In genomic region chr3:129339186-129339585, GRCh38 we compare ENCODE assay signal across 2 cellular contexts.
DNase-seq lines count a peak whose midpoint lies in the region; FAIRE-seq and TF ChIP-seq lines count a peak whose summit lies in the region.
"Not testable (repeated sequence)": the region's sequence is repeated elsewhere in the genome, so short reads cannot be mapped to it uniquely, and the experiment has no call there.

No MANE protein-coding gene starts in this region.

- H3K9me3 Mint-ChIP-seq in CD14-positive monocyte, result peaks cover 0 to 11% (median 3%) of the 10 kb centered on the region in 7 donors

- H3K4me3 Mint-ChIP-seq in CD14-positive monocyte, result not testable (repeated sequence)

- not testable (repeated sequence) for H3K4me3 ChIP-seq in kidney (ENCODE audit: low read length in 2 of 2)

- H3K36me3 Mint-ChIP-seq in CD14-positive monocyte, result not testable (repeated sequence)

- H3K9me3 ChIP-seq in kidney (ENCODE audit: control insufficient read depth in 1 of 2, low read length in 2 of 2), result not testable (repeated sequence)

- intact Hi-C loops in CD14-positive monocyte (cut with micrococcal nuclease); kidney (cut with DNase I): not testable (repeated sequence)

- FAIRE-seq in kidney (lab: Jason Lieb, UNC), result not testable (repeated sequence)

- peaks cover 3 to 13% (median 5%) of the 10 kb centered on the region in 3 donors for H3K27me3 Mint-ChIP-seq in CD14-positive monocyte (ENCODE audit: low read depth in 3 of 3)

- H3K9ac ChIP-seq in kidney (ENCODE audit: low read length in 2 of 2), result not testable (repeated sequence)

- not testable (repeated sequence) for H3K4me1 ChIP-seq in kidney (ENCODE audit: control insufficient read depth in 1 of 2, insufficient read depth in 1 of 2, low read depth in 1 of 2, low read length in 2 of 2)

- peak; percentile 25 for DNase-seq in CD14-positive monocyte (ENCODE audit: low spot score)
- DNase-seq in kidney, result peak; percentile 51

- not testable (repeated sequence) for H3K4me1 Mint-ChIP-seq in CD14-positive monocyte

- H3K36me3 ChIP-seq in kidney (ENCODE audit: control insufficient read depth in 1 of 2, insufficient read depth in 2 of 2, low read length in 2 of 2), result not testable (repeated sequence)

- H3K27ac ChIP-seq in kidney (ENCODE audit: low read depth in 2 of 2, low read length in 2 of 2), result not testable (repeated sequence)

- TF ChIP-seq CTCF in CD14-positive monocyte (IDR thresholded peaks at IDR 0.05); kidney (IDR thresholded peaks at IDR 0.05; ENCODE audit: borderline replicate concordance, extremely low read depth, insufficient read depth): not testable (repeated sequence)

- not testable (repeated sequence) for H3K27ac Mint-ChIP-seq in CD14-positive monocyte
